10 cellular contexts compared by ENCODE assay signal in the genomic region with DNA sequence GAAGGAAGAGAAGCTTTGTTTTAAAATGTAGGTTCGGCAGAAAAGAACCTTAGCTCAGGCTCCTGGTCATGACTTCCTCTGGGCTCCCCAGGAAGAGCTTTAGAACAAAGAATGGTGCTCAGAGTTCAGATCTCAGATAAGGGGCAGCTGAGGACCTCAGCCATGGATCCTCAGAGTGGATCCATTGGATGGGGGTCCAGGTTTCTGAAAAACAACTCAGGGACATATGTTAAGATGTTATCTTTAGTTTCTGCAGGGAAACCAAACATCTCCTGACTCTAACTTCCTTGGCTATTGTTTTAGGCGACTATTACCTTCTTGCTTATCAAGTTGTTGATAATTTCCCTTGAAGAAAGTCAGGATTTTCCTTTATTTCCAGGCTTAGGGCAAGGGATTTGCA. TPM values are rescaled to one million over a fixed set of nuclear protein-coding genes. Genes with fewer than 3 reads are reported as not detected.
"Had no signal": no experiment of that assay in that cellular context is flagged by ENCODE, and none has a peak within 500 bp of the region (broad histone marks: within the 10 kb centered on the region; RNA-seq: fewer than 3 reads in every experiment).

No MANE protein-coding gene starts in this region.

- H3K36me3 ChIP-seq: HAP-1 had no signal

- DNase-seq: HFFc6, IMR-90 had no signal

- H3K4me2 ChIP-seq: GM23338 had no signal

- H3K27ac ChIP-seq: HL-60 had no signal

- ATAC-seq: GM23338, HCT116, K562 had no signal

- FAIRE-seq: H1, H54, K562 had no signal

- H3K4me3 ChIP-seq: GM23338, HAP-1, K562 had no signal

- H3K4me3 Mint-ChIP-seq: GM23338, HFFc6 had no signal

- H3K27ac Mint-ChIP-seq: GM23338 had no signal

- H2AFZ ChIP-seq: GM23338 had no signal

RNA-seq across cellular contexts. Expression of gene EVC2, which starts 8.0 kb away (rescaled TPM):
- total RNA-seq: HT1080 had no signal
